In the genomic region with DNA sequence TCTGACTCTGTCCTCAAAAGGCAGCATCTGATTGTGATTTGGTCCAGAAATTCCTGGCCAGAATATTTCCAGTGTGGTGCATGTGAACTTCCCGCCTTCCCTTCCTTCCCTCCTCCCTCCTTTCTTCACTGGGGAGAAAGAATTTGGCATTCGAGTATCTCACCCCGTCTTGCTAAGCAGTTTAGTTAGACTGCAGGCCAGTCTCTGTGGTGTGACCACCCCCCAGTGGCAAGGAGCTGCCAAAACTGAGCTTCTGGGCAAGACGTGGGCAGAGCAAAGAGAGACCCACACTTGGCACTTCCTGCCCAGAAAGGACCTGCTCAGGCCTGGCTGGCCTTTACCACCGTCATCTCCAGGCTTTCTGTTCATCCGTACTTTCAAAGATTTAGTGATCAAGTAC, we compare ENCODE assay signal across 8 cellular contexts. TPM values are rescaled to one million over a fixed set of nuclear protein-coding genes. Genes with fewer than 3 reads are reported as not detected.
DNase-seq lines count a peak whose midpoint lies in the region; ATAC-seq and TF ChIP-seq lines count a peak whose summit lies in the region.

No MANE protein-coding gene starts in this region.

- intact Hi-C loops in PC-3 (cut with micrococcal nuclease) = no loop called here

- POLR2A ChIA-PET in PC-3 (lab: Charles Lee; ENCODE audit: unreplicated experiment) = no interaction called here

- no peak overlapping the region for H3K4me2 ChIP-seq in PC-3 (ENCODE audit: low read length)

- H2AFZ ChIP-seq in PC-3 (ENCODE audit: low read length) = no peak overlapping the region

- TF ChIP-seq CTCF in PC-3 (conservative IDR thresholded peaks at IDR 0.05; ENCODE audit: low read depth, low read length) (peak; percentile 53), cardiac fibroblast (IDR thresholded peaks at IDR 0.05; ENCODE audit: low read depth, low read length) (no peak)

- no peaks in the 10 kb centered on the region for H3F3A ChIP-seq in PC-3 (ENCODE audit: low read length, unreplicated experiment)

- peak overlapping the region; percentile 4 for H3K27ac Mint-ChIP-seq in memory B cell

- BruUV-seq in PC-3 (replicated peaks; lab: Mats Ljungman, UMichigan) = no TSS peak

- H3K4me1 Mint-ChIP-seq in memory B cell = no peaks in the 10 kb centered on the region

- no peaks in the 10 kb centered on the region for H3K79me2 ChIP-seq in PC-3 (ENCODE audit: low read length)

- H3K4me1 ChIP-seq in PC-3 (ENCODE audit: insufficient read depth, low read length) = no peaks in the 10 kb centered on the region

- no peak overlapping the region for H3K27ac ChIP-seq in PC-3 (ENCODE audit: low read length)

- ATAC-seq in PC-3 = peak; percentile 51; the same call in 1 of the 2 replicates
- ATAC-seq in memory B cell (ENCODE audit: low read depth) = peak; percentile 74
- ATAC-seq in GM18870 (IDR thresholded peaks at IDR 0.05; ENCODE audit: unreplicated experiment) = no peak
- no peak for ATAC-seq in GM18858 (IDR thresholded peaks at IDR 0.05; ENCODE audit: unreplicated experiment)

- CTCF ChIA-PET in PC-3 (lab: Charles Lee) = interaction anchor here (0.7 to 1.2 kb wide), 4 partner anchors 161 to 431 kb away, joined by 3 to 4 read pairs (median 4); no protein-coding TSS in a partner anchor

- H3K4me3 Mint-ChIP-seq in memory B cell = no peak overlapping the region

- no peaks in the 10 kb centered on the region for H3K9me2 ChIP-seq in PC-3 (replicated peaks; ENCODE audit: low read length)

- H3K4me3 ChIP-seq in PC-3 (ENCODE audit: low read length) = no peak overlapping the region
- no peak overlapping the region for H3K4me3 ChIP-seq in cardiac fibroblast (replicated peaks in 1 of 2; ENCODE audit: low read depth in 2 of 2, low read length in 2 of 2)

- no peaks in the 10 kb centered on the region for H3K9me3 Mint-ChIP-seq in memory B cell

- DNase-seq in NCI-H1694 (lab: John Stamatoyannopoulos, UW) (peak; percentile 3), NCI-H1694 treated with DMSO at 0.1 percent for 48 hours (lab: John Stamatoyannopoulos, UW) (no peak), PC-3 (peak; percentile 33), cardiac fibroblast (ENCODE audit: low read depth in 2 of 2) (peak; percentile 16 to 63), memory B cell (ENCODE audit: low spot score in 2 of 2) (peak in 1 of 2 donors; percentile 18), NCI-H2171 (lab: John Stamatoyannopoulos, UW) (no peak)

- H3K9ac ChIP-seq in PC-3 (ENCODE audit: low read length) = no peak overlapping the region

- H3K27me3 ChIP-seq in PC-3 (ENCODE audit: low read length) = peaks cover 29% of the 10 kb centered on the region

- no peaks in the 10 kb centered on the region for H3K36me3 ChIP-seq in PC-3 (ENCODE audit: low read depth, low read length)

- no peaks in the 10 kb centered on the region for H4K20me1 ChIP-seq in PC-3 (ENCODE audit: low read length)

- H3K9me3 ChIP-seq in PC-3 (ENCODE audit: low read length) = no peaks in the 10 kb centered on the region

- H3K36me3 Mint-ChIP-seq in memory B cell = no peaks in the 10 kb centered on the region

- peaks cover 11% of the 10 kb centered on the region for H3K27me3 Mint-ChIP-seq in memory B cell

RNA-seq across cellular contexts. Expression of a gene that starts 36.4 kb away (rescaled TPM):
- total RNA-seq in PC-3 (2014; rRNA removed) = not detected in 2 replicates

RNA-seq across cellular contexts. Expression of a gene that starts 48.7 kb away (rescaled TPM):
- total RNA-seq in PC-3 (2014; rRNA removed) = 0.07 TPM in 1 of 2 replicates, not detected in the other

Comparison
In these comparisons a context has a peak if more than half of its experiments do, and no peak if none do; other contexts are left out.
1. DNase-seq: peak in NCI-H1694 (single experiment), PC-3 (single experiment) and cardiac fibroblast (2 of 2); none in NCI-H1694 treated with DMSO at 0.1 percent for 48 hours (single experiment) and NCI-H2171 (single experiment).
2. ATAC-seq: peak in PC-3 (single experiment) and memory B cell (single experiment); none in GM18870 (single experiment) and GM18858 (single experiment).